Comparison of ENCODE assay signal across 20 cellular contexts in genomic region chr13:51599444-51600176, GRCh38. TPM values are rescaled to one million over a fixed set of nuclear protein-coding genes. Genes with fewer than 3 reads are reported as not detected.
DNase-seq lines count a peak whose midpoint lies in the region; ATAC-seq, FAIRE-seq and TF ChIP-seq lines count a peak whose summit lies in the region.
"Had no signal": no experiment of that assay in that cellular context is flagged by ENCODE, and none has a peak within 500 bp of the region (broad histone marks: within the 10 kb centered on the region; RNA-seq: fewer than 3 reads in every experiment).

No MANE protein-coding gene starts in this region.

- no peaks in the 10 kb centered on the region for H3K23me2 ChIP-seq in H1 (ENCODE audit: low read depth, low read length)

- peak in 2 of 3 donors; percentile 44 to 55 for ATAC-seq in natural killer cell
- ATAC-seq in natural killer cell treated with Interleukin-12 subunit alpha and Interleukin-12 subunit beta and Interleukin-15 and Interleukin-18, amount 100 ng/mL, for 72 hours: no peak
- ATAC-seq in GM21619 (IDR thresholded peaks at IDR 0.05; ENCODE audit: unreplicated experiment): no peak
- ATAC-seq in activated T-cell treated with anti-CD3 and anti-CD28 coated beads, Interleukin-2, amount 50 U/mL, for 4 hours: no peak
- ATAC-seq: left ventricle myocardium superior; naive thymus-derived CD8-positive, alpha-beta T cell had no signal

- peaks cover 0 to 9% (median 6%) of the 10 kb centered on the region in 4 experiments; a peak in 5 of 7 replicates for H3K4me1 ChIP-seq in H1 (replicated peaks in 1 of 4; ENCODE audit: control insufficient read depth in 3 of 4, insufficient read depth in 4 of 4, low read length in 3 of 4)
- H3K4me1 ChIP-seq: BE2C had no signal

- no peak overlapping the region for H2AFZ ChIP-seq in H1 (ENCODE audit: low read length)

- peak; percentile 28 for FAIRE-seq in H1 (lab: Jason Lieb, UNC)
- FAIRE-seq: endometrium, H54 had no signal

- H3K27ac ChIP-seq in H1 (ENCODE audit: low read depth, low read length): no peak overlapping the region

- no peak overlapping the region for H2AK5ac ChIP-seq in H1 (ENCODE audit: low read depth, low read length)

- H3K27me3 Mint-ChIP-seq in natural killer cell (ENCODE audit: low read depth in 2 of 2): no peaks in the 10 kb centered on the region
- no peaks in the 10 kb centered on the region for H3K27me3 Mint-ChIP-seq in natural killer cell treated with Interleukin-12 subunit alpha and Interleukin-12 subunit beta and Interleukin-15 and Interleukin-18, amount 100 ng/mL, for 72 hours
- no peaks in the 10 kb centered on the region for H3K27me3 Mint-ChIP-seq in activated T-cell treated with anti-CD3 and anti-CD28 coated beads, Interleukin-2, amount 50 U/mL, for 4 hours (ENCODE audit: low read depth)
- H3K27me3 Mint-ChIP-seq: central memory CD8-positive, alpha-beta T cell; naive thymus-derived CD8-positive, alpha-beta T cell had no signal

- no peak overlapping the region for H4K5ac ChIP-seq in H1 (ENCODE audit: insufficient read length, low read depth, low read length)

- TF ChIP-seq POLR2A in NB4 (IDR thresholded peaks at IDR 0.05; ENCODE audit: extremely low read depth, insufficient read length) (no peak), H1 (IDR thresholded peaks at IDR 0.05; ENCODE audit: control extremely low read depth in 1 of 2, low read depth in 2 of 2, low read length in 2 of 2) (no peak)

- CTCF ChIA-PET in H1 (lab: Charles Lee; ENCODE audit: partially characterized antibody): interaction anchor here (0.6 to 1.3 kb wide), 6 partner anchors 9 to 171 kb away, joined by 3 read pairs; no protein-coding TSS in a partner anchor

- no peak overlapping the region for H3K23ac ChIP-seq in H1 (ENCODE audit: insufficient read length)

- H3K9me3 Mint-ChIP-seq in natural killer cell: no peaks in the 10 kb centered on the region
- H3K9me3 Mint-ChIP-seq in natural killer cell treated with Interleukin-12 subunit alpha and Interleukin-12 subunit beta and Interleukin-15 and Interleukin-18, amount 100 ng/mL, for 72 hours: peaks cover under 1% of the 10 kb centered on the region
- H3K9me3 Mint-ChIP-seq in activated T-cell treated with anti-CD3 and anti-CD28 coated beads, Interleukin-2, amount 50 U/mL, for 4 hours: no peaks in the 10 kb centered on the region
- H3K9me3 Mint-ChIP-seq: central memory CD8-positive, alpha-beta T cell; naive thymus-derived CD8-positive, alpha-beta T cell had no signal

- no peak overlapping the region for H3K4me2 ChIP-seq in H1 (ENCODE audit: insufficient read depth in 1 of 2, low read depth in 2 of 2, low read length in 2 of 2)

- H3K36me3 ChIP-seq in H1 (ENCODE audit: control insufficient read depth in 2 of 4, insufficient read depth in 4 of 4, low read length in 3 of 4): 0 out of 8 replicates have a peak, but pooled peaks cover 0 to 2% (median 0%) of the 10 kb centered on the region in 4 experiments
- H3K36me3 ChIP-seq: BE2C had no signal

- H3K36me3 Mint-ChIP-seq in natural killer cell: no peaks in the 10 kb centered on the region
- no peaks in the 10 kb centered on the region for H3K36me3 Mint-ChIP-seq in natural killer cell treated with Interleukin-12 subunit alpha and Interleukin-12 subunit beta and Interleukin-15 and Interleukin-18, amount 100 ng/mL, for 72 hours
- H3K36me3 Mint-ChIP-seq in activated T-cell treated with anti-CD3 and anti-CD28 coated beads, Interleukin-2, amount 50 U/mL, for 4 hours (ENCODE audit: insufficient read depth): peaks cover 12% of the 10 kb centered on the region

- in situ Hi-C loops in ACHN (cut with HindIII; ENCODE audit: low pct_ligation_motif_present, low pct_unique_long_range_greater_than_20kb, low sequenced_read_pairs): no loop called here

- intact Hi-C loops in natural killer cell (cut with micrococcal nuclease): no loop called here

- H3K4me1 Mint-ChIP-seq in natural killer cell: peaks cover 49 to 55% of the 10 kb centered on the region in 2 donors
- H3K4me1 Mint-ChIP-seq in natural killer cell treated with Interleukin-12 subunit alpha and Interleukin-12 subunit beta and Interleukin-15 and Interleukin-18, amount 100 ng/mL, for 72 hours (ENCODE audit: low read depth in 2 of 2): peaks cover 23 to 30% of the 10 kb centered on the region in 2 donors
- H3K4me1 Mint-ChIP-seq in activated T-cell treated with anti-CD3 and anti-CD28 coated beads, Interleukin-2, amount 50 U/mL, for 4 hours (ENCODE audit: low read depth): peaks cover 36% of the 10 kb centered on the region

- no peak overlapping the region for H3K14ac ChIP-seq in H1 (ENCODE audit: insufficient read length)

- no peak overlapping the region for H3K9ac ChIP-seq in H1 (replicated peaks in 1 of 4; ENCODE audit: extremely low read depth in 1 of 4, low read depth in 3 of 4, low read length in 3 of 4)

- no peak overlapping the region for H2BK20ac ChIP-seq in H1 (ENCODE audit: low read length)

- H3K27me3 ChIP-seq in H1 (replicated peaks in 1 of 4; ENCODE audit: control insufficient read depth in 3 of 4, extremely low read depth in 1 of 4, insufficient read depth in 3 of 4, low read length in 3 of 4): no peaks in the 10 kb centered on the region
- H3K27me3 ChIP-seq: BE2C had no signal

- TF ChIP-seq EP300 in H1 (IDR thresholded peaks at IDR 0.05; ENCODE audit: borderline replicate concordance in 1 of 2, low read depth in 2 of 2, low read length in 2 of 2): no peak

- POLR2A ChIA-PET in H1 (lab: Charles Lee; ENCODE audit: partially characterized antibody): interaction anchor here (0.8 to 1.5 kb wide), 4 partner anchors 10 to 375 kb away, joined by 3 read pairs; partner anchors contain the start of gene INTS6

- peaks cover 15% of the 10 kb centered on the region; the same call in 1 of the 2 replicates for H3K79me1 ChIP-seq in H1 (ENCODE audit: low read depth, low read length)

- H4K8ac ChIP-seq in H1 (ENCODE audit: extremely low read depth, insufficient read depth, low read length): no peak overlapping the region

- no peak overlapping the region for H3K4me3 Mint-ChIP-seq in natural killer cell
- H3K4me3 Mint-ChIP-seq in natural killer cell treated with Interleukin-12 subunit alpha and Interleukin-12 subunit beta and Interleukin-15 and Interleukin-18, amount 100 ng/mL, for 72 hours: no peak overlapping the region
- no peak overlapping the region for H3K4me3 Mint-ChIP-seq in activated T-cell treated with anti-CD3 and anti-CD28 coated beads, Interleukin-2, amount 50 U/mL, for 4 hours
- H3K4me3 Mint-ChIP-seq: central memory CD8-positive, alpha-beta T cell had no signal

- H4K20me1 ChIP-seq in H1 (replicated peaks in 1 of 2; ENCODE audit: control insufficient read depth in 1 of 2, insufficient read depth in 2 of 2, low read length in 2 of 2): no peaks in the 10 kb centered on the region

- no peaks in the 10 kb centered on the region for H3K9me3 ChIP-seq in H1 (ENCODE audit: insufficient read depth in 2 of 2, low read depth in 1 of 2, low read length in 1 of 2)
- H3K9me3 ChIP-seq: BE2C had no signal

- no peak for TF ChIP-seq CTCF in natural killer cell (IDR thresholded peaks at IDR 0.05)
- TF ChIP-seq CTCF in NB4 (IDR thresholded peaks at IDR 0.05; ENCODE audit: low read depth, low read length): peak; percentile 21
- no peak for TF ChIP-seq CTCF in H1 (IDR thresholded peaks at IDR 0.05; ENCODE audit: control extremely low read depth in 1 of 3, insufficient read depth in 1 of 3, low read depth in 1 of 3, low read length in 3 of 3)

- no peak overlapping the region for H4K91ac ChIP-seq in H1 (replicated peaks; ENCODE audit: insufficient read length, low read length)

- H3K4ac ChIP-seq in H1 (replicated peaks; ENCODE audit: insufficient read length, low read depth, low read length): no peak overlapping the region

- H3K18ac ChIP-seq in H1 (ENCODE audit: extremely low read depth, low read length): peak overlapping the region; percentile 20; the same call in 1 of the 2 replicates

- H3K79me2 ChIP-seq in H1 (ENCODE audit: control insufficient read depth in 1 of 2, insufficient read depth in 2 of 2, low read length in 2 of 2): peaks cover 17 to 99% of the 10 kb centered on the region in 2 experiments; a peak in 3 of 4 replicates

- no peak for DNase-seq in natural killer cell
- no peak for DNase-seq in natural killer cell treated with Interleukin-12 subunit alpha and Interleukin-12 subunit beta and Interleukin-15 and Interleukin-18, amount 100 ng/mL, for 72 hours (ENCODE audit: low spot score)
- peak; percentile 49 for DNase-seq in NB4 (ENCODE audit: low read depth)
- no peak for DNase-seq in H1 (ENCODE audit: low read depth in 1 of 2, low spot score in 2 of 2)
- DNase-seq in activated T-cell treated with anti-CD3 and anti-CD28 coated beads, Interleukin-2, amount 50 U/mL, for 4 hours: no peak
- no peak for DNase-seq in ACHN
- DNase-seq in D341Med (ENCODE audit: low spot score): no peak
- DNase-seq: activated CD4-positive, alpha-beta T cell treated with anti-CD3 and anti-CD28 coated beads for 4 hours; activated T-cell treated with anti-CD3 and anti-CD28 coated beads, Interleukin-2, amount 50 U/mL, for 48 hours; BE2C; foreskin fibroblast; left ventricle myocardium superior; naive thymus-derived CD8-positive, alpha-beta T cell; NCI-H2107; NCI-H82; stimulated activated CD4-positive, alpha-beta T cell treated with anti-CD3 and anti-CD28 coated beads, Interleukin-15, amount 100 ng/mL, for 24 hours had no signal

- H2BK5ac ChIP-seq in H1 (ENCODE audit: low read depth, low read length): no peak overlapping the region

- H2BK120ac ChIP-seq in H1 (replicated peaks; ENCODE audit: low read depth, low read length): no peak overlapping the region

- H2BK15ac ChIP-seq in H1 (ENCODE audit: low read length): no peak overlapping the region

- no peak overlapping the region for H2BK12ac ChIP-seq in H1 (ENCODE audit: low read depth, low read length)

- TF ChIP-seq RAD21 in H1 (IDR thresholded peaks at IDR 0.05 in 1 of 2, conservative IDR thresholded peaks at IDR 0.05 in 1 of 2; ENCODE audit: low read depth in 2 of 2, low read length in 2 of 2): no peak

- H3K4me3 ChIP-seq in NB4 (ENCODE audit: low read depth, low read length): no peak overlapping the region
- H3K4me3 ChIP-seq in H1 (ENCODE audit: extremely low read depth in 1 of 4, insufficient read depth in 2 of 4, low read depth in 3 of 4, low read length in 4 of 4): no peak overlapping the region

- H3K56ac ChIP-seq in H1 (replicated peaks; ENCODE audit: insufficient read length, low read depth, low read length): no peak overlapping the region

- peak overlapping the region in 1 of 2 donors; percentile 78 for H3K27ac Mint-ChIP-seq in natural killer cell
- H3K27ac Mint-ChIP-seq in natural killer cell treated with Interleukin-12 subunit alpha and Interleukin-12 subunit beta and Interleukin-15 and Interleukin-18, amount 100 ng/mL, for 72 hours: peak overlapping the region in 1 of 2 donors; percentile 76

RNA-seq across cellular contexts. Expression of gene WDFY2, which starts 15.3 kb away (rescaled TPM):
- 10 to 100 TPM; 29.5 to 32.1 (median 31.3) TPM for total RNA-seq in natural killer cell
- total RNA-seq in natural killer cell treated with Interleukin-12 subunit alpha and Interleukin-12 subunit beta and Interleukin-15 and Interleukin-18, amount 100 ng/mL, for 72 hours: 10 to 100 TPM in 1 of 2 donors, 1 to 10 TPM in 1; 9.3 to 12.1 TPM
- total RNA-seq in H1 (2021; fragmentation: NEBNext Ultra II Directional; extraction: Animal tissue kit (Norgen Biotek cat#: 25700)): 29.0 and 31.1 TPM in 2 replicates
- polyA plus RNA-seq in H1 (2011; rRNA removed): 13.5 and 13.9 TPM in 2 replicates
- polyA plus RNA-seq in H1 (2011; cell fraction: cytosol; rRNA removed): 18.9 TPM
- polyA plus RNA-seq in H1 (2011; cell fraction: nucleus; rRNA removed): 36.9 TPM
- polyA plus RNA-seq in H1 (2012, experiment 1 of 2): 16.2 to 20.8 TPM (median 18.3 TPM) in 4 replicates
- 5.1 TPM for polyA plus RNA-seq in H1 (2012, experiment 2 of 2)
- 15.5 TPM for polyA plus RNA-seq in H1 (2013, experiment 1 of 2)
- 14.5 TPM for polyA plus RNA-seq in H1 (2013, experiment 2 of 2)
- 38.2 and 40.9 TPM in 2 replicates for polyA minus RNA-seq in H1 (2011; rRNA and poly(A)+ RNA removed)
- polyA minus RNA-seq in H1 (2011; cell fraction: cytosol; rRNA and poly(A)+ RNA removed): 16.6 TPM
- polyA minus RNA-seq in H1 (2011; cell fraction: nucleus; rRNA and poly(A)+ RNA removed): 60.5 TPM
- total RNA-seq in activated T-cell treated with anti-CD3 and anti-CD28 coated beads, Interleukin-2, amount 50 U/mL, for 4 hours: 1 to 10 TPM; 4.9 to 6.7 (median 6.3) TPM

Comparison
In these comparisons a context has a peak if more than half of its experiments do, and no peak if none do; other contexts are left out.
1. ATAC-seq: peak in natural killer cell (2 of 3); none in natural killer cell treated with Interleukin-12 subunit alpha and Interleukin-12 subunit beta and Interleukin-15 and Interleukin-18, amount 100 ng/mL, for 72 hours (0 of 2), GM21619 (single experiment) and activated T-cell treated with anti-CD3 and anti-CD28 coated beads, Interleukin-2, amount 50 U/mL, for 4 hours (0 of 2).